In genomic region chr10:79374312-79375191, GRCh38 we compare ENCODE assay signal across 8 cellular contexts. TPM values are rescaled to one million over a fixed set of nuclear protein-coding genes. Genes with fewer than 3 reads are reported as not detected.
DNase-seq lines count a peak whose midpoint lies in the region; ATAC-seq and TF ChIP-seq lines count a peak whose summit lies in the region.

No MANE protein-coding gene starts in this region.

- no peaks in the 10 kb centered on the region for H3K27me3 Mint-ChIP-seq in activated T-cell treated with anti-CD3 and anti-CD28 coated beads, Interleukin-2, amount 50 U/mL, for 72 hours (ENCODE audit: low read depth)
- H3K27me3 Mint-ChIP-seq in neural crest cell (ENCODE audit: low read depth) = no peaks in the 10 kb centered on the region
- no peaks in the 10 kb centered on the region for H3K27me3 Mint-ChIP-seq in stimulated activated naive CD8-positive, alpha-beta T cell treated with anti-CD3 and anti-CD28 coated beads, Interleukin-15, Interleukin-2, amounts not matched to agents 100 ng/mL and 50 ng/mL, for 24 hours

- in situ Hi-C loops in Panc1 (cut with HindIII; ENCODE audit: low pct_unique_long_range_greater_than_20kb, low sequenced_read_pairs) = no loop called here

- TF ChIP-seq CTCF in Panc1 (IDR thresholded peaks at IDR 0.05) (peak; percentile 98), fibroblast of pulmonary artery (IDR thresholded peaks at IDR 0.05; ENCODE audit: low read length, missing control alignments) (peak; percentile 92), neural crest cell (conservative IDR thresholded peaks at IDR 0.05) (peak; percentile 98)

- peak; percentile 73 for ATAC-seq in HG03354 (IDR thresholded peaks at IDR 0.05; ENCODE audit: poor library complexity, severe bottlenecking, unreplicated experiment)
- peak; percentile 88 for ATAC-seq in Panc1
- ATAC-seq in activated T-cell treated with anti-CD3 and anti-CD28 coated beads, Interleukin-2, amount 50 U/mL, for 72 hours (replicated peaks in 1 of 2) = peak; percentile 72 to 75
- no peak for ATAC-seq in GM21528 (IDR thresholded peaks at IDR 0.05; ENCODE audit: low FRiP score, unreplicated experiment)

- BruUV-seq in Panc1 (replicated peaks; lab: Mats Ljungman, UMichigan) = no TSS peak

- H3K27ac ChIP-seq in Panc1 (ENCODE audit: low read length) = no peak overlapping the region

- H3K27ac Mint-ChIP-seq in activated T-cell treated with anti-CD3 and anti-CD28 coated beads, Interleukin-2, amount 50 U/mL, for 72 hours = no peak overlapping the region
- H3K27ac Mint-ChIP-seq in neural crest cell (ENCODE audit: unreplicated experiment) = no peak overlapping the region
- peak overlapping the region; percentile 66 for H3K27ac Mint-ChIP-seq in stimulated activated naive CD8-positive, alpha-beta T cell treated with anti-CD3 and anti-CD28 coated beads, Interleukin-15, Interleukin-2, amounts not matched to agents 100 ng/mL and 50 ng/mL, for 24 hours

- peaks cover 4 to 5% of the 10 kb centered on the region in 2 donors for H3K36me3 Mint-ChIP-seq in activated T-cell treated with anti-CD3 and anti-CD28 coated beads, Interleukin-2, amount 50 U/mL, for 72 hours (ENCODE audit: insufficient read depth in 2 of 2)
- no peaks in the 10 kb centered on the region for H3K36me3 Mint-ChIP-seq in neural crest cell (ENCODE audit: low read depth)
- H3K36me3 Mint-ChIP-seq in stimulated activated naive CD8-positive, alpha-beta T cell treated with anti-CD3 and anti-CD28 coated beads, Interleukin-15, Interleukin-2, amounts not matched to agents 100 ng/mL and 50 ng/mL, for 24 hours (ENCODE audit: low read depth) = no peaks in the 10 kb centered on the region

- H3K4me1 ChIP-seq in Panc1 (ENCODE audit: control insufficient read depth, insufficient read depth, low read length) = no peaks in the 10 kb centered on the region

- peaks cover 3% of the 10 kb centered on the region; the same call in 1 of the 2 replicates for H3K9me3 ChIP-seq in Panc1 (ENCODE audit: control insufficient read depth, insufficient read depth, low read depth, low read length)

- POLR2A ChIA-PET in Panc1 (lab: Charles Lee) = interaction anchor here (0.7 kb wide), 1 partner anchor 9 kb away, joined by 3 read pairs; no protein-coding TSS in a partner anchor

- H3K4me3 ChIP-seq in Panc1 (ENCODE audit: low read depth in 2 of 2, low read length in 2 of 2) (no peak overlapping the region), fibroblast of pulmonary artery (replicated peaks; ENCODE audit: low read depth, low read length) (no peak overlapping the region)

- H3K4me3 Mint-ChIP-seq in activated T-cell treated with anti-CD3 and anti-CD28 coated beads, Interleukin-2, amount 50 U/mL, for 72 hours = no peak overlapping the region
- H3K4me3 Mint-ChIP-seq in neural crest cell = no peak overlapping the region
- H3K4me3 Mint-ChIP-seq in stimulated activated naive CD8-positive, alpha-beta T cell treated with anti-CD3 and anti-CD28 coated beads, Interleukin-15, Interleukin-2, amounts not matched to agents 100 ng/mL and 50 ng/mL, for 24 hours = no peak overlapping the region

- H3K4me1 Mint-ChIP-seq in activated T-cell treated with anti-CD3 and anti-CD28 coated beads, Interleukin-2, amount 50 U/mL, for 72 hours (ENCODE audit: low read depth) = peaks cover 4% of the 10 kb centered on the region
- peaks cover 6% of the 10 kb centered on the region for H3K4me1 Mint-ChIP-seq in neural crest cell
- no peaks in the 10 kb centered on the region for H3K4me1 Mint-ChIP-seq in stimulated activated naive CD8-positive, alpha-beta T cell treated with anti-CD3 and anti-CD28 coated beads, Interleukin-15, Interleukin-2, amounts not matched to agents 100 ng/mL and 50 ng/mL, for 24 hours (ENCODE audit: low read depth)

- H3K9me3 Mint-ChIP-seq in activated T-cell treated with anti-CD3 and anti-CD28 coated beads, Interleukin-2, amount 50 U/mL, for 72 hours = peaks cover 0 to 5% of the 10 kb centered on the region in 2 donors
- no peaks in the 10 kb centered on the region for H3K9me3 Mint-ChIP-seq in neural crest cell
- no peaks in the 10 kb centered on the region for H3K9me3 Mint-ChIP-seq in stimulated activated naive CD8-positive, alpha-beta T cell treated with anti-CD3 and anti-CD28 coated beads, Interleukin-15, Interleukin-2, amounts not matched to agents 100 ng/mL and 50 ng/mL, for 24 hours

- DNase-seq in GDM1 (lab: John Stamatoyannopoulos, UW) (peak; percentile 22), Panc1 (ENCODE audit: low read depth, low spot score) (peak; percentile 33), fibroblast of pulmonary artery (ENCODE audit: low read depth) (peak; percentile 76), neural crest cell (ENCODE audit: low read depth, low spot score) (peak; percentile 88)
- peak; percentile 70 to 78 for DNase-seq in activated T-cell treated with anti-CD3 and anti-CD28 coated beads, Interleukin-2, amount 50 U/mL, for 72 hours

- CTCF ChIA-PET in Panc1 (lab: Charles Lee) = interaction anchor here (0.6 to 1.7 kb wide), 16 partner anchors 9 to 1716 kb away, joined by 3 to 19 read pairs (median 4); partner anchors contain the start of gene SFTPA2

- no peaks in the 10 kb centered on the region for H3K36me3 ChIP-seq in Panc1 (ENCODE audit: control insufficient read depth, insufficient read depth, low read length)

- peaks cover 2% of the 10 kb centered on the region; the same call in 1 of the 2 replicates for H3K27me3 ChIP-seq in Panc1 (ENCODE audit: control insufficient read depth, insufficient read depth, low read length)

- intact Hi-C loops in Panc1 (cut with micrococcal nuclease; ENCODE audit: unreplicated experiment) = loop anchor here (1.0 to 5.0 kb wide), 2 partner anchors 93 to 113 kb away; no protein-coding TSS in a partner anchor

RNA-seq across cellular contexts. Expression of gene PPIF, which starts 27.3 kb away (rescaled TPM):
- 59.0 TPM for total RNA-seq in Panc1 (2021; ENCODE audit: unreplicated experiment)
- polyA plus RNA-seq in Panc1 (2012; ENCODE audit: insufficient read length) = 60.3 TPM
- 100 to 1,000 TPM; 102 to 104 TPM for total RNA-seq in activated T-cell treated with anti-CD3 and anti-CD28 coated beads, Interleukin-2, amount 50 U/mL, for 72 hours
- 74.2 and 76.8 TPM in 2 replicates for total RNA-seq in neural crest cell

Comparison
In these comparisons a context has a peak if more than half of its experiments do, and no peak if none do; other contexts are left out.
1. DNase-seq: peak in every context shown above with its lines; median percentile 88 in neural crest cell; 76 in fibroblast of pulmonary artery; 74 in activated T-cell treated with anti-CD3 and anti-CD28 coated beads, Interleukin-2, amount 50 U/mL, for 72 hours; 33 in Panc1; 22 in GDM1.